Comparison of ENCODE assay signal across 39 cellular contexts in the genomic region with DNA sequence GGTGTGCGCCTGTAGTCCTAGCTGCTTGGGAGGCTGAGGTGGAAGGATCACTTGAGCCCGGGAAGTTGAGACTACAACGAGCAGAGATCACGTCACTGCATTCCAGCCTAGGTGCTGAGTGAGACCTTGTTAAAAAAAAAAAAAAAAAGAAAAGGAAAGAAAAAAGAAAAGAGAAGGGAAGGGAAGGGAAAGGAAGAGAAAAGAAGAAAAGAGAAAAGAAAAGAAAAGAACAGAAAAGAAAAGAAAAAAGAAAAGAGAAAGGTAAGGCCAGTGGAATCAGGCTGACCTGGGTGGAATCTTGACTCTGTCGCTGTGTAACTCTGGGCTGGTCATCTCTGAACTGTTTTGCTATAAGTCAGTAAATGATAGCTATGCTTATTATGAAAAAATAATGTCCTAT. TPM values are rescaled to one million over a fixed set of nuclear protein-coding genes. Genes with fewer than 3 reads are reported as not detected.
"Had no signal": no experiment of that assay in that cellular context is flagged by ENCODE, and none has a peak within 500 bp of the region (broad histone marks: within the 10 kb centered on the region; RNA-seq: fewer than 3 reads in every experiment).

No MANE protein-coding gene starts in this region.

- FAIRE-seq: astrocyte, bronchial epithelial cell had no signal

- H3K36me3 ChIP-seq: adrenal gland, ascending aorta, brain microvascular endothelial cell, breast epithelium, cardiac muscle cell had no signal

- H3K4me3 Mint-ChIP-seq: activated naive CD4-positive, alpha-beta T cell treated with anti-CD3 and anti-CD28 coated beads for 36 hours; activated naive CD4-positive, alpha-beta T cell treated with anti-CD3 and anti-CD28 coated beads, Interleukin-2, amount 10 ng/mL, durations not matched to agents 7 days and 5 days; activated naive CD4-positive, alpha-beta T cell treated with anti-CD3 and anti-CD28 coated beads, Interleukin-2, amount 50 U/mL, for 24 hours; activated naive CD8-positive, alpha-beta T cell; activated naive CD8-positive, alpha-beta T cell treated with anti-CD3 and anti-CD28 coated beads for 36 hours; activated naive CD8-positive, alpha-beta T cell treated with anti-CD3 and anti-CD28 coated beads, Interleukin-2, amount 10 ng/mL, durations not matched to agents 7 days and 5 days; activated naive CD8-positive, alpha-beta T cell treated with anti-CD3 and anti-CD28 coated beads, Interleukin-2, amount 50 U/mL, for 24 hours; activated T-cell treated with anti-CD3 and anti-CD28 coated beads, Interleukin-2, amount 50 U/mL, for 24 hours; activated T-cell treated with anti-CD3 and anti-CD28 coated beads, Interleukin-2, amount 50 U/mL, for 4 hours; activated T-cell treated with anti-CD3 and anti-CD28 coated beads, Interleukin-2, amount 50 U/mL, for 72 hours; activated T-helper 1 cell treated with anti-CD3 and anti-CD28 coated beads, Interleukin-12 subunit alpha, Interleukin-12 subunit beta, Interleukin-2, Interleukin-4 antibody, amounts not matched to agents 30 ng/mL and 10 ng/mL and 1 ng/mL, durations not matched to agents 14 hours and 24 hours and 36 hours; activated T-helper 17 cell treated with anti-CD3 and anti-CD28 coated beads, Interleukin-2, amount 50 U/mL, for 72 hours; brain; central memory CD8-positive, alpha-beta T cell had no signal

- H3K9me3 Mint-ChIP-seq: activated naive CD4-positive, alpha-beta T cell treated with anti-CD3 and anti-CD28 coated beads for 36 hours; activated naive CD4-positive, alpha-beta T cell treated with anti-CD3 and anti-CD28 coated beads, Interleukin-2, amount 10 ng/mL, durations not matched to agents 7 days and 5 days; activated naive CD4-positive, alpha-beta T cell treated with anti-CD3 and anti-CD28 coated beads, Interleukin-2, amount 50 U/mL, for 24 hours; activated naive CD4-positive, alpha-beta T cell treated with anti-CD3 and anti-CD28 coated beads, Interleukin-2, amount 50 U/mL, for 72 hours; activated naive CD8-positive, alpha-beta T cell treated with anti-CD3 and anti-CD28 coated beads for 36 hours; activated naive CD8-positive, alpha-beta T cell treated with anti-CD3 and anti-CD28 coated beads, Interleukin-2, amount 10 ng/mL, durations not matched to agents 7 days and 5 days; activated naive CD8-positive, alpha-beta T cell treated with anti-CD3 and anti-CD28 coated beads, Interleukin-2, amount 50 U/mL, for 24 hours; activated T-cell treated with anti-CD3 and anti-CD28 coated beads, Interleukin-2, amount 50 U/mL, for 24 hours; activated T-cell treated with anti-CD3 and anti-CD28 coated beads, Interleukin-2, amount 50 U/mL, for 4 hours; activated T-cell treated with anti-CD3 and anti-CD28 coated beads, Interleukin-2, amount 50 U/mL, for 72 hours; activated T-helper 1 cell treated with anti-CD3 and anti-CD28 coated beads, Interleukin-12 subunit alpha, Interleukin-12 subunit beta, Interleukin-2, Interleukin-4 antibody, amounts not matched to agents 30 ng/mL and 10 ng/mL and 1 ng/mL, durations not matched to agents 14 hours and 24 hours and 36 hours; activated T-helper 17 cell treated with anti-CD3 and anti-CD28 coated beads, Interleukin-2, amount 50 U/mL, for 72 hours; activated T-helper 2 cell treated with anti-CD3 and anti-CD28 coated beads, Interferon-gamma antibody, Interleukin-2, Interleukin-4, amounts not matched to agents 10 μg/mL and 5 μg/mL and 100 μg/mL, durations not matched to agents 14 hours and 24 hours and 36 hours; brain; central memory CD8-positive, alpha-beta T cell had no signal

- ATAC-seq: activated naive CD4-positive, alpha-beta T cell treated with anti-CD3 and anti-CD28 coated beads, Interleukin-2, amount 50 U/mL, for 72 hours; activated naive CD8-positive, alpha-beta T cell treated with anti-CD3 and anti-CD28 coated beads, Interleukin-2, amount 50 U/mL, for 24 hours; activated T-cell treated with anti-CD3 and anti-CD28 coated beads, Interleukin-2, amount 50 U/mL, for 4 hours; activated T-cell treated with anti-CD3 and anti-CD28 coated beads, Interleukin-2, amount 50 U/mL, for 72 hours; activated T-helper 17 cell treated with anti-CD3 and anti-CD28 coated beads, Interleukin-2, amount 50 U/mL, for 72 hours; body of pancreas had no signal

- H3K27ac Mint-ChIP-seq: activated naive CD4-positive, alpha-beta T cell treated with anti-CD3 and anti-CD28 coated beads for 36 hours; activated naive CD4-positive, alpha-beta T cell treated with anti-CD3 and anti-CD28 coated beads, Interleukin-2, amount 10 ng/mL, durations not matched to agents 7 days and 5 days; activated naive CD4-positive, alpha-beta T cell treated with anti-CD3 and anti-CD28 coated beads, Interleukin-2, amount 50 U/mL, for 24 hours; activated naive CD4-positive, alpha-beta T cell treated with anti-CD3 and anti-CD28 coated beads, Interleukin-2, amount 50 U/mL, for 72 hours; activated naive CD8-positive, alpha-beta T cell; activated naive CD8-positive, alpha-beta T cell treated with anti-CD3 and anti-CD28 coated beads for 36 hours; activated naive CD8-positive, alpha-beta T cell treated with anti-CD3 and anti-CD28 coated beads, Interleukin-2, amount 10 ng/mL, durations not matched to agents 7 days and 5 days; activated naive CD8-positive, alpha-beta T cell treated with anti-CD3 and anti-CD28 coated beads, Interleukin-2, amount 50 U/mL, for 24 hours; activated T-cell treated with anti-CD3 and anti-CD28 coated beads, Interleukin-2, amount 50 U/mL, for 24 hours; activated T-cell treated with anti-CD3 and anti-CD28 coated beads, Interleukin-2, amount 50 U/mL, for 72 hours; activated T-helper 1 cell treated with anti-CD3 and anti-CD28 coated beads, Interleukin-12 subunit alpha, Interleukin-12 subunit beta, Interleukin-2, Interleukin-4 antibody, amounts not matched to agents 30 ng/mL and 10 ng/mL and 1 ng/mL, durations not matched to agents 14 hours and 24 hours and 36 hours; activated T-helper 17 cell treated with anti-CD3 and anti-CD28 coated beads, Interleukin-2, amount 50 U/mL, for 72 hours; activated T-helper 2 cell treated with anti-CD3 and anti-CD28 coated beads, Interferon-gamma antibody, Interleukin-2, Interleukin-4, amounts not matched to agents 10 μg/mL and 5 μg/mL and 100 μg/mL, durations not matched to agents 14 hours and 24 hours and 36 hours; brain had no signal

- H3K9me3 ChIP-seq: adrenal gland, ascending aorta, body of pancreas, breast epithelium had no signal

- H3K4me1 ChIP-seq: ascending aorta, breast epithelium had no signal

- H3K4me3 ChIP-seq: adrenal gland, ascending aorta, body of pancreas, breast epithelium, cardiac muscle cell had no signal

- H3K27me3 ChIP-seq: ascending aorta, body of pancreas, brain microvascular endothelial cell had no signal

- H3K27ac ChIP-seq: adrenal gland, ascending aorta, body of pancreas, brain microvascular endothelial cell, breast epithelium, cardiac muscle cell had no signal

- DNase-seq: activated effector memory CD4-positive, alpha-beta T cell treated with anti-CD3 and anti-CD28 coated beads, Interleukin-2, amount 50 U/mL, for 16 hours; activated effector memory CD4-positive, alpha-beta T cell treated with Interleukin-2 at 50 U/mL for 16 hours; activated gamma-delta T cell; activated gamma-delta T cell treated with Interleukin-2 at 50 U/mL for 16 hours; activated naive CD4-positive, alpha-beta T cell; activated naive CD4-positive, alpha-beta T cell treated with anti-CD3 and anti-CD28 coated beads for 36 hours; activated naive CD4-positive, alpha-beta T cell treated with anti-CD3 and anti-CD28 coated beads, Interleukin-2, amount 10 ng/mL, durations not matched to agents 7 days and 5 days; activated naive CD4-positive, alpha-beta T cell treated with anti-CD3 and anti-CD28 coated beads, Interleukin-2, amount 50 U/mL, for 16 hours; activated naive CD4-positive, alpha-beta T cell treated with Interleukin-2 at 50 U/mL for 16 hours; activated naive CD8-positive, alpha-beta T cell treated with anti-CD3 and anti-CD28 coated beads for 36 hours; activated naive CD8-positive, alpha-beta T cell treated with anti-CD3 and anti-CD28 coated beads, Interleukin-2, amount 10 ng/mL, durations not matched to agents 7 days and 5 days; activated naive CD8-positive, alpha-beta T cell treated with anti-CD3 and anti-CD28 coated beads, Interleukin-2, amount 50 U/mL, for 24 hours; activated T-cell treated with anti-CD3 and anti-CD28 coated beads, Interleukin-2, amount 50 U/mL, for 24 hours; activated T-cell treated with anti-CD3 and anti-CD28 coated beads, Interleukin-2, amount 50 U/mL, for 4 hours; activated T-cell treated with anti-CD3 and anti-CD28 coated beads, Interleukin-2, amount 50 U/mL, for 48 hours; activated T-cell treated with anti-CD3 and anti-CD28 coated beads, Interleukin-2, amount 50 U/mL, for 72 hours; adrenal gland; amniotic stem cell; amygdala; anterior cingulate cortex; aorta; body of pancreas; brain microvascular endothelial cell; caudate nucleus; central memory CD4-positive, alpha-beta T cell; cerebellar nuclear complex had no signal

- H3K4me1 Mint-ChIP-seq: activated naive CD4-positive, alpha-beta T cell treated with anti-CD3 and anti-CD28 coated beads, Interleukin-2, amount 10 ng/mL, durations not matched to agents 7 days and 5 days; activated naive CD4-positive, alpha-beta T cell treated with anti-CD3 and anti-CD28 coated beads, Interleukin-2, amount 50 U/mL, for 24 hours; activated naive CD8-positive, alpha-beta T cell treated with anti-CD3 and anti-CD28 coated beads, Interleukin-2, amount 10 ng/mL, durations not matched to agents 7 days and 5 days; central memory CD8-positive, alpha-beta T cell had no signal

RNA-seq across cellular contexts. Expression of a gene that starts 33.7 kb away (rescaled TPM):
- total RNA-seq: activated naive CD8-positive, alpha-beta T cell treated with anti-CD3 and anti-CD28 coated beads, Interleukin-2, amount 10 ng/mL, durations not matched to agents 7 days and 5 days; activated T-cell treated with anti-CD3 and anti-CD28 coated beads, Interleukin-2, amount 50 U/mL, for 72 hours; activated T-helper 1 cell treated with anti-CD3 and anti-CD28 coated beads, Interleukin-12 subunit alpha, Interleukin-12 subunit beta, Interleukin-2, Interleukin-4 antibody, amounts not matched to agents 30 ng/mL and 10 ng/mL and 1 ng/mL, durations not matched to agents 14 hours and 24 hours and 36 hours; activated T-helper 2 cell treated with anti-CD3 and anti-CD28 coated beads, Interferon-gamma antibody, Interleukin-2, Interleukin-4, amounts not matched to agents 10 μg/mL and 5 μg/mL and 100 μg/mL, durations not matched to agents 14 hours and 24 hours and 36 hours had no signal
